Comparison of ENCODE assay signal across 23 cellular contexts in the genomic region with DNA sequence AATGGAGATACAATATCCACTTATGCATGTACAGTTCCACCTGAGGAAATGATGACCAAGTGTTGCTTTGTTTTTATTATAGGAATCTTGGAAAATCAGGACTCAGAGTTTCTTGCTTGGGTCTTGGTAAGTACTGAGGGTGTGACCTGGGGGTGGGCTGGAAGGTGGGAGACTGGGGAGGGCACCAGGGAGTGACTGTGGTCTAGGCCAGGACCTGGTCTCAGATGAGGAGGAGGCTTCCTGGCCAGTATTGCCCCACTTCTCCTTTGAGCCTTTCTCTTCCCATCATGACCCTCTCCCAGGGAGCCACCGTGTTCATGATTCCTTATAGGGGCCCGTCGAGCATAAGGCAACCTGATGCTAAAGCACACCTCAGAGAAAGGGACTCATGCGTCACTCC.
"Had no signal": no experiment of that assay in that cellular context is flagged by ENCODE, and none has a peak within 500 bp of the region (broad histone marks: within the 10 kb centered on the region; RNA-seq: fewer than 3 reads in every experiment).

No MANE protein-coding gene starts in this region.

- ATAC-seq: effector memory CD8-positive, alpha-beta T cell; esophagus mucosa; foreskin keratinocyte; gastrocnemius medialis; heart left ventricle had no signal

- H3K4me3 ChIP-seq: colonic mucosa, coronary artery, dorsolateral prefrontal cortex, esophagus muscularis mucosa, esophagus squamous epithelium, gastrocnemius medialis, heart left ventricle had no signal

- H3K27ac ChIP-seq: colonic mucosa, coronary artery, dorsolateral prefrontal cortex, epithelial cell of prostate, esophagus muscularis mucosa, esophagus squamous epithelium, foreskin keratinocyte, gastrocnemius medialis, heart left ventricle had no signal

- H3K4me1 Mint-ChIP-seq: endodermal cell had no signal

- H3K9me3 ChIP-seq: colonic mucosa, esophagus muscularis mucosa, esophagus squamous epithelium, gastrocnemius medialis, heart left ventricle had no signal

- H3K4me3 Mint-ChIP-seq: dendritic cell treated with granulocyte-macrophage colony-stimulating factor and Interleukin-4, amounts not matched to agents 40 ng/mL and 50 ng/mL, for 4 days; effector memory CD8-positive, alpha-beta T cell; endodermal cell had no signal

- H3K4me1 ChIP-seq: colonic mucosa, esophagus squamous epithelium had no signal

- H3K36me3 ChIP-seq: colonic mucosa, esophagus muscularis mucosa, esophagus squamous epithelium, gastrocnemius medialis, heart left ventricle had no signal

- H3K9me3 Mint-ChIP-seq: dendritic cell treated with granulocyte-macrophage colony-stimulating factor and Interleukin-4, amounts not matched to agents 40 ng/mL and 50 ng/mL, for 4 days; effector memory CD8-positive, alpha-beta T cell; endodermal cell had no signal

- H3K27ac Mint-ChIP-seq: dendritic cell treated with granulocyte-macrophage colony-stimulating factor and Interleukin-4, amounts not matched to agents 40 ng/mL and 50 ng/mL, for 4 days; effector memory CD8-positive, alpha-beta T cell; endodermal cell had no signal

- DNase-seq: colonic mucosa; cortex of kidney; dermis blood vessel endothelial cell; dorsolateral prefrontal cortex; effector CD4-positive, alpha-beta T cell; effector CD8-positive, alpha-beta T cell; effector memory CD4-positive, alpha-beta T cell; effector memory CD8-positive, alpha-beta T cell; endodermal cell; erythroblast; esophagus squamous epithelium; foreskin fibroblast; foreskin keratinocyte; foreskin melanocyte; gastrocnemius medialis; glutamatergic neuron; head of caudate nucleus; heart left ventricle had no signal

- H3K27me3 ChIP-seq: colonic mucosa, dorsolateral prefrontal cortex, esophagus muscularis mucosa, esophagus squamous epithelium, foreskin keratinocyte, gastrocnemius medialis, heart left ventricle had no signal

- H3K27me3 Mint-ChIP-seq: dendritic cell treated with granulocyte-macrophage colony-stimulating factor and Interleukin-4, amounts not matched to agents 40 ng/mL and 50 ng/mL, for 4 days had no signal
